ENCODE assay signal across 1 cellular context in the genomic region with DNA sequence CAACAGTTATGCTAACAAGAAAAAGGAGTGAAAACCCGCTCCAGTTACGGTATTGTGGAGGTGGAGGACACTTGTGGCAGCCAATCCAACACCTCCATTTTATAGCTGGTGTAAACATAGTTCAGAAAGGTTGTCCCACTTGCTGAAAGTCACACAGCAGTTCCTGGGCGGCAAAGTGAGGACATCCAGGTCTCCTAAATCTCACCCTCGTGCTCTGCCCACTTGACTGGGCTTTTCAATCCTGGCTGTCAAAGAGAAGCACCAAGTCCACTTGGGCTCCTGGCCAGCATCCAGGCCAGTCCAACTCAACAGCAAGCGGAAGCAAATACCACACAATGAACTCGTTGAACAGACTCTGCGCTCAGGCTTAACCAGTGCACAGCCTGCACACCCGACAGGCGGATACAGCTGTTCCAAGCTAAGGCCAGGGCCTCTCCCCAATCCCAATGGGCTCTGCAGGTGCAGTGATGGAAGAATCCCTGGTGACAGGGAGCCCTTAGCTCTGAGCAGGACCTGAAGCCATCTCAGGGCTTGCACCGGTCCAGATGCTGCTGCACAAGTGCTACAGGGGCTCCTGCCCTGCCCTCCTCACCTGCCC.
TF ChIP-seq lines count a peak whose summit lies in the region.
"Not testable (repeated sequence)": the region's sequence is repeated elsewhere in the genome, so short reads cannot be mapped to it uniquely, and the experiment has no call there.

No MANE protein-coding gene starts in this region.

TF ChIP-seq in HepG2, 621 proteins besides CTCF, POLR2A, EP300 and RAD21 (continued from another document and continues in another):
- TF ChIP-seq MTA1 (CRISPR knock-in tag; IDR thresholded peaks at IDR 0.05; ENCODE audit: borderline replicate concordance), result peak; percentile 87; the same call in 1 of the 2 replicates
- not testable (repeated sequence) for TF ChIP-seq SOX6 (IDR thresholded peaks at IDR 0.05); HNF1A (IDR thresholded peaks at IDR 0.05; ENCODE audit: low read depth); FOXP1 (IDR thresholded peaks at IDR 0.05)
- peak; percentile 82 for TF ChIP-seq SOX6 (CRISPR knock-in tag; IDR thresholded peaks at IDR 0.05)
- TF ChIP-seq ZNF761 (CRISPR knock-in tag; conservative IDR thresholded peaks at IDR 0.05), result peak; percentile 85; the same call in 1 of the 2 replicates
- TF ChIP-seq HNF1A (CRISPR knock-in tag; IDR thresholded peaks at IDR 0.05; ENCODE audit: borderline replicate concordance), result peak; percentile 47; the same call in 1 of the 2 replicates
- TF ChIP-seq, protein P1, sequence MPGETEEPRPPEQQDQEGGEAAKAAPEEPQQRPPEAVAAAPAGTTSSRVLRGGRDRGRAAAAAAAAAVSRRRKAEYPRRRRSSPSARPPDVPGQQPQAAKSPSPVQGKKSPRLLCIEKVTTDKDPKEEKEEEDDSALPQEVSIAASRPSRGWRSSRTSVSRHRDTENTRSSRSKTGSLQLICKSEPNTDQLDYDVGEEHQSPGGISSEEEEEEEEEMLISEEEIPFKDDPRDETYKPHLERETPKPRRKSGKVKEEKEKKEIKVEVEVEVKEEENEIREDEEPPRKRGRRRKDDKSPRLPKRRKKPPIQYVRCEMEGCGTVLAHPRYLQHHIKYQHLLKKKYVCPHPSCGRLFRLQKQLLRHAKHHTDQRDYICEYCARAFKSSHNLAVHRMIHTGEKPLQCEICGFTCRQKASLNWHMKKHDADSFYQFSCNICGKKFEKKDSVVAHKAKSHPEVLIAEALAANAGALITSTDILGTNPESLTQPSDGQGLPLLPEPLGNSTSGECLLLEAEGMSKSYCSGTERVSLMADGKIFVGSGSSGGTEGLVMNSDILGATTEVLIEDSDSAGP (CRISPR knock-in tag; IDR thresholded peaks at IDR 0.05; ENCODE audit: borderline replicate concordance), result 0 out of 2 replicates have a peak, but pooled peaks have one; percentile 55
- peak; percentile 69 for TF ChIP-seq CBFB (CRISPR knock-in tag; IDR thresholded peaks at IDR 0.05)
- peak; percentile 75; the same call in 1 of the 2 replicates for TF ChIP-seq NR0B2 (CRISPR knock-in tag; IDR thresholded peaks at IDR 0.05)
- 0 out of 2 replicates have a peak, but pooled peaks have one; percentile 24 for TF ChIP-seq MEIS1 (CRISPR knock-in tag; IDR thresholded peaks at IDR 0.05; ENCODE audit: borderline replicate concordance)
- 0 out of 2 replicates have a peak, but pooled peaks have one; percentile 10 for TF ChIP-seq FOXP1 (CRISPR knock-in tag; IDR thresholded peaks at IDR 0.05)
- peak; percentile 61; the same call in 1 of the 2 replicates for TF ChIP-seq AKAP8 (CRISPR knock-in tag; IDR thresholded peaks at IDR 0.05)
- peak; percentile 13 for TF ChIP-seq AGO2 (optimal IDR thresholded peaks at IDR 0.05; ENCODE audit: low read depth, low read length)
- peak; percentile 91; the same call in 1 of the 2 replicates for TF ChIP-seq ZNF790 (CRISPR knock-in tag; IDR thresholded peaks at IDR 0.05; ENCODE audit: borderline replicate concordance)
- peak; percentile 82 for TF ChIP-seq PHF21A (CRISPR knock-in tag; IDR thresholded peaks at IDR 0.05)
- TF ChIP-seq HDAC1 (CRISPR knock-in tag; IDR thresholded peaks at IDR 0.05), result peak; percentile 95
- TF ChIP-seq DMAP1 (CRISPR knock-in tag; IDR thresholded peaks at IDR 0.05), result peak; percentile 55; the same call in 1 of the 2 replicates
- TF ChIP-seq TEAD3 (CRISPR knock-in tag; optimal IDR thresholded peaks at IDR 0.05; ENCODE audit: borderline replicate concordance), result peak; percentile 88
- peak; percentile 45; the same call in 1 of the 2 replicates for TF ChIP-seq ZKSCAN8 (CRISPR knock-in tag; IDR thresholded peaks at IDR 0.05; ENCODE audit: borderline replicate concordance)
- TF ChIP-seq DRAP1 (CRISPR knock-in tag; IDR thresholded peaks at IDR 0.05), result peak; percentile 30; the same call in 1 of the 2 replicates
- TF ChIP-seq SRSF1 (optimal IDR thresholded peaks at IDR 0.05; ENCODE audit: low read depth, low read length), result peak; percentile 36
- peak; percentile 90 for TF ChIP-seq HIC2 (CRISPR knock-in tag; IDR thresholded peaks at IDR 0.05; ENCODE audit: low read depth)
- peak; percentile 88 for TF ChIP-seq ZBTB37 (CRISPR knock-in tag; IDR thresholded peaks at IDR 0.05)
- TF ChIP-seq KLF6 (CRISPR knock-in tag; IDR thresholded peaks at IDR 0.05), result 0 out of 2 replicates have a peak, but pooled peaks have one; percentile 13
- TF ChIP-seq, protein P2, sequence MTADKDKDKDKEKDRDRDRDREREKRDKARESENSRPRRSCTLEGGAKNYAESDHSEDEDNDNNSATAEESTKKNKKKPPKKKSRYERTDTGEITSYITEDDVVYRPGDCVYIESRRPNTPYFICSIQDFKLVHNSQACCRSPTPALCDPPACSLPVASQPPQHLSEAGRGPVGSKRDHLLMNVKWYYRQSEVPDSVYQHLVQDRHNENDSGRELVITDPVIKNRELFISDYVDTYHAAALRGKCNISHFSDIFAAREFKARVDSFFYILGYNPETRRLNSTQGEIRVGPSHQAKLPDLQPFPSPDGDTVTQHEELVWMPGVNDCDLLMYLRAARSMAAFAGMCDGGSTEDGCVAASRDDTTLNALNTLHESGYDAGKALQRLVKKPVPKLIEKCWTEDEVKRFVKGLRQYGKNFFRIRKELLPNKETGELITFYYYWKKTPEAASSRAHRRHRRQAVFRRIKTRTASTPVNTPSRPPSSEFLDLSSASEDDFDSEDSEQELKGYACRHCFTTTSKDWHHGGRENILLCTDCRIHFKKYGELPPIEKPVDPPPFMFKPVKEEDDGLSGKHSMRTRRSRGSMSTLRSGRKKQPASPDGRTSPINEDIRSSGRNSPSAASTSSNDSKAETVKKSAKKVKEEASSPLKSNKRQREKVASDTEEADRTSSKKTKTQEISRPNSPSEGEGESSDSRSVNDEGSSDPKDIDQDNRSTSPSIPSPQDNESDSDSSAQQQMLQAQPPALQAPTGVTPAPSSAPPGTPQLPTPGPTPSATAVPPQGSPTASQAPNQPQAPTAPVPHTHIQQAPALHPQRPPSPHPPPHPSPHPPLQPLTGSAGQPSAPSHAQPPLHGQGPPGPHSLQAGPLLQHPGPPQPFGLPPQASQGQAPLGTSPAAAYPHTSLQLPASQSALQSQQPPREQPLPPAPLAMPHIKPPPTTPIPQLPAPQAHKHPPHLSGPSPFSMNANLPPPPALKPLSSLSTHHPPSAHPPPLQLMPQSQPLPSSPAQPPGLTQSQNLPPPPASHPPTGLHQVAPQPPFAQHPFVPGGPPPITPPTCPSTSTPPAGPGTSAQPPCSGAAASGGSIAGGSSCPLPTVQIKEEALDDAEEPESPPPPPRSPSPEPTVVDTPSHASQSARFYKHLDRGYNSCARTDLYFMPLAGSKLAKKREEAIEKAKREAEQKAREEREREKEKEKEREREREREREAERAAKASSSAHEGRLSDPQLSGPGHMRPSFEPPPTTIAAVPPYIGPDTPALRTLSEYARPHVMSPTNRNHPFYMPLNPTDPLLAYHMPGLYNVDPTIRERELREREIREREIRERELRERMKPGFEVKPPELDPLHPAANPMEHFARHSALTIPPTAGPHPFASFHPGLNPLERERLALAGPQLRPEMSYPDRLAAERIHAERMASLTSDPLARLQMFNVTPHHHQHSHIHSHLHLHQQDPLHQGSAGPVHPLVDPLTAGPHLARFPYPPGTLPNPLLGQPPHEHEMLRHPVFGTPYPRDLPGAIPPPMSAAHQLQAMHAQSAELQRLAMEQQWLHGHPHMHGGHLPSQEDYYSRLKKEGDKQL (CRISPR knock-in tag; IDR thresholded peaks at IDR 0.05; ENCODE audit: low read depth), result peak; percentile 12; the same call in 1 of the 2 replicates
- TF ChIP-seq, protein P3, sequence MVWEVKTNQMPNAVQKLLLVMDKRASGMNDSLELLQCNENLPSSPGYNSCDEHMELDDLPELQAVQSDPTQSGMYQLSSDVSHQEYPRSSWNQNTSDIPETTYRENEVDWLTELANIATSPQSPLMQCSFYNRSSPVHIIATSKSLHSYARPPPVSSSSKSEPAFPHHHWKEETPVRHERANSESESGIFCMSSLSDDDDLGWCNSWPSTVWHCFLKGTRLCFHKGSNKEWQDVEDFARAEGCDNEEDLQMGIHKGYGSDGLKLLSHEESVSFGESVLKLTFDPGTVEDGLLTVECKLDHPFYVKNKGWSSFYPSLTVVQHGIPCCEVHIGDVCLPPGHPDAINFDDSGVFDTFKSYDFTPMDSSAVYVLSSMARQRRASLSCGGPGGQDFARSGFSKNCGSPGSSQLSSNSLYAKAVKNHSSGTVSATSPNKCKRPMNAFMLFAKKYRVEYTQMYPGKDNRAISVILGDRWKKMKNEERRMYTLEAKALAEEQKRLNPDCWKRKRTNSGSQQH (CRISPR knock-in tag; IDR thresholded peaks at IDR 0.05; ENCODE audit: low read depth), result peak; percentile 81; the same call in 1 of the 2 replicates
- TF ChIP-seq ZNF777 (CRISPR knock-in tag; IDR thresholded peaks at IDR 0.05), result peak; percentile 40; the same call in 1 of the 2 replicates
- peak; percentile 31 for TF ChIP-seq SKI (IDR thresholded peaks at IDR 0.05; ENCODE audit: partially characterized antibody)
- TF ChIP-seq TFAP4 (IDR thresholded peaks at IDR 0.05; ENCODE audit: borderline replicate concordance, low read depth), result peak; percentile 95
- TF ChIP-seq JARID2 (CRISPR knock-in tag; IDR thresholded peaks at IDR 0.05; ENCODE audit: insufficient replicate concordance), result peak; percentile 48
- TF ChIP-seq HOXD1 (CRISPR knock-in tag; IDR thresholded peaks at IDR 0.05), result peak; percentile 77
- peak; percentile 65; the same call in 1 of the 2 replicates for TF ChIP-seq ZGPAT (CRISPR knock-in tag; IDR thresholded peaks at IDR 0.05)
- TF ChIP-seq RFXAP (CRISPR knock-in tag; IDR thresholded peaks at IDR 0.05; ENCODE audit: borderline replicate concordance), result peak; percentile 61; the same call in 1 of the 2 replicates
